Comparison of ENCODE assay signal across 8 cellular contexts in genomic region chr7:155803418-155804376, GRCh38. TPM values are rescaled to one million over a fixed set of nuclear protein-coding genes. Genes with fewer than 3 reads are reported as not detected.
A peak's percentile ranks its signal among the peaks of the same experiment; 100 is the strongest.
DNase-seq lines count a peak whose midpoint lies in the region; ATAC-seq and TF ChIP-seq lines count a peak whose summit lies in the region.

No MANE protein-coding gene starts in this region.

- no peak overlapping the region for H3K27ac Mint-ChIP-seq in activated T-helper 17 cell treated with anti-CD3 and anti-CD28 coated beads, Interleukin-2, amount 50 U/mL, for 72 hours

- H3K27ac ChIP-seq in upper lobe of right lung = peak overlapping the region; percentile 79

- H3K4me1 ChIP-seq in upper lobe of right lung = peaks cover 33% of the 10 kb centered on the region

- peak; percentile 40 for DNase-seq in stimulated activated CD4-positive, alpha-beta T cell treated with anti-CD3 and anti-CD28 coated beads, Interleukin-15, amount 100 ng/mL, for 24 hours
- DNase-seq in stimulated activated CD4-positive, alpha-beta T cell treated with anti-CD3 and anti-CD28 coated beads, Interleukin-4, amount 100 ng/mL, for 24 hours = no peak
- DNase-seq in kidney epithelial cell (ENCODE audit: low read depth) (no peak), upper lobe of right lung (peak; percentile 94), NCI-H187 treated with DMSO at 0.1 percent for 48 hours (lab: John Stamatoyannopoulos, UW) (no peak)
- no peak for DNase-seq in central memory CD4-positive, alpha-beta T cell

- H3K36me3 ChIP-seq in kidney epithelial cell (ENCODE audit: control insufficient read depth, insufficient read depth, low read length) = no peaks in the 10 kb centered on the region
- no peaks in the 10 kb centered on the region for H3K36me3 ChIP-seq in upper lobe of right lung

- intact Hi-C loops in upper lobe of right lung (cut with DNase I) = no loop called here

- TF ChIP-seq CTCF in kidney epithelial cell (IDR thresholded peaks at IDR 0.05; ENCODE audit: insufficient read depth, low read length, poor library complexity, severe bottlenecking) = no peak
- TF ChIP-seq CTCF in upper lobe of right lung (IDR thresholded peaks at IDR 0.05) = no peak

- H3K4me3 ChIP-seq in kidney epithelial cell (ENCODE audit: low read depth, low read length) (peak overlapping the region; percentile 26), upper lobe of right lung (peak overlapping the region; percentile 42)

- no peaks in the 10 kb centered on the region for H3K9me3 Mint-ChIP-seq in activated T-helper 17 cell treated with anti-CD3 and anti-CD28 coated beads, Interleukin-2, amount 50 U/mL, for 72 hours

- no peaks in the 10 kb centered on the region for H3K36me3 Mint-ChIP-seq in activated T-helper 17 cell treated with anti-CD3 and anti-CD28 coated beads, Interleukin-2, amount 50 U/mL, for 72 hours (ENCODE audit: low read depth)

- no peaks in the 10 kb centered on the region for H3K9me3 ChIP-seq in upper lobe of right lung

- H3K27me3 ChIP-seq in kidney epithelial cell (ENCODE audit: control insufficient read depth, insufficient read depth, low read length) (peaks cover 34% of the 10 kb centered on the region), upper lobe of right lung (peaks cover 79% of the 10 kb centered on the region)

- H3K4me3 Mint-ChIP-seq in activated T-helper 17 cell treated with anti-CD3 and anti-CD28 coated beads, Interleukin-2, amount 50 U/mL, for 72 hours = peak overlapping the region; percentile 59

- H3K4me1 Mint-ChIP-seq in activated T-helper 17 cell treated with anti-CD3 and anti-CD28 coated beads, Interleukin-2, amount 50 U/mL, for 72 hours = no peaks in the 10 kb centered on the region

- ATAC-seq in activated T-helper 17 cell treated with anti-CD3 and anti-CD28 coated beads, Interleukin-2, amount 50 U/mL, for 72 hours (replicated peaks) = no peak
- ATAC-seq in upper lobe of right lung = peak; percentile 81
- no peak for ATAC-seq in GM18861 (IDR thresholded peaks at IDR 0.05; ENCODE audit: unreplicated experiment)

- peaks cover 43% of the 10 kb centered on the region for H3K27me3 Mint-ChIP-seq in activated T-helper 17 cell treated with anti-CD3 and anti-CD28 coated beads, Interleukin-2, amount 50 U/mL, for 72 hours

RNA-seq across cellular contexts. Expression of gene SHH, which starts 8.6 kb away (rescaled TPM):
- total RNA-seq in activated T-helper 17 cell treated with anti-CD3 and anti-CD28 coated beads, Interleukin-2, amount 50 U/mL, for 72 hours = not detected
- total RNA-seq in kidney epithelial cell (2.8 and 4.5 TPM in 2 replicates), upper lobe of right lung (10.1 TPM)

Comparison
In these comparisons a context has a peak if more than half of its experiments do, and no peak if none do; other contexts are left out.
1. DNase-seq: peak in stimulated activated CD4-positive, alpha-beta T cell treated with anti-CD3 and anti-CD28 coated beads, Interleukin-15, amount 100 ng/mL, for 24 hours (single experiment) and upper lobe of right lung (single experiment); none in stimulated activated CD4-positive, alpha-beta T cell treated with anti-CD3 and anti-CD28 coated beads, Interleukin-4, amount 100 ng/mL, for 24 hours (single experiment), kidney epithelial cell (single experiment), NCI-H187 treated with DMSO at 0.1 percent for 48 hours (single experiment) and central memory CD4-positive, alpha-beta T cell (single experiment).